18 cellular contexts compared by ENCODE assay signal in the genomic region with DNA sequence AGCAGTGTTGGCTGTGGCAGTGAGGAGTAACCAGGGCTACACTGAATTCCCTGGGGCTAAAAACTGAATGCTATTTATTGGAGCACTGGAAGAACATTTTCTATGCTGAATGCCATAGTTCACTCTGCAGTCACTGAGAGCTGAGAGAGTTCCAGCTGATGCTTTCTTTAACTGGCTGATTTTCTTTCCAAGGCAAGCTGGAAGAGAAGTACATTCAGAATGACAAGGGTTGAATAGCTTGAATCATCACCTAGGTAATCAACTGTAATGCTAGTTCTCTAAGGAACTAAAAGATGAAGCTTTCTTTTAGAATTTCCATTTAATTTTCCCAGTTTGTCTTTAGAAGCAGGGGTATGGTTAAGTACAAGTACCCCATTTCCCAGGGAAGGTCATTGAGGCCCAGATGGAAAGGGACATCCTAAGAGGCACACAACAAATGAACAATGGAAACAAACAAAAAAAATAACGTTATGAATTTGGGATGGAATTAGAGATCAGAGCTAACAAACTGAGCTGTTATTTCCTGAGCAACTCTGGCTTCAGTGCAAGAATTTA.
"Had no signal": no experiment of that assay in that cellular context is flagged by ENCODE, and none has a peak within 500 bp of the region (broad histone marks: within the 10 kb centered on the region; RNA-seq: fewer than 3 reads in every experiment).

No MANE protein-coding gene starts in this region.

- DNase-seq: activated B cell treated with CpG ODN at 0.5 μM for 24 hours; activated CD4-positive, alpha-beta memory T cell treated with anti-CD3 and anti-CD28 coated beads, Interleukin-2, amount 10 ng/mL, durations not matched to agents 7 days and 5 days; activated CD4-positive, alpha-beta T cell treated with anti-CD3 and anti-CD28 coated beads for 4 hours; activated effector memory CD4-positive, alpha-beta T cell treated with Interleukin-2 at 50 U/mL for 16 hours; activated naive CD4-positive, alpha-beta T cell treated with anti-CD3 and anti-CD28 coated beads for 36 hours; activated T-cell treated with anti-CD3 and anti-CD28 coated beads, Interleukin-2, amount 50 U/mL, for 72 hours; dermis blood vessel endothelial cell; effector memory CD4-positive, alpha-beta T cell; foreskin keratinocyte; left ventricle myocardium inferior; small intestine; stimulated activated CD4-positive, alpha-beta T cell treated with anti-CD3 and anti-CD28 coated beads, Interleukin-2, amount 100 ng/mL, for 24 hours; stomach; T-helper 9 cell; trophoblast cell; uterus had no signal

- ATAC-seq: activated T-cell treated with anti-CD3 and anti-CD28 coated beads, Interleukin-2, amount 50 U/mL, for 72 hours; foreskin keratinocyte; sciatic nerve; stimulated activated memory B cell treated with anti-CD40 and anti-IgM and Interleukin-4, amounts not matched to agents 10 μg/mL and 1 μg/mL and 100 μg/mL, for 72 hours had no signal
